In genomic region chr16:15833551-15833950, GRCh38 we compare ENCODE assay signal across 21 cellular contexts. TPM values are rescaled to one million over a fixed set of nuclear protein-coding genes. Genes with fewer than 3 reads are reported as not detected.
A peak's percentile ranks its signal among the peaks of the same experiment; 100 is the strongest.
DNase-seq lines count a peak whose midpoint lies in the region; ATAC-seq and TF ChIP-seq lines count a peak whose summit lies in the region.
"Had no signal": no experiment of that assay in that cellular context is flagged by ENCODE, and none has a peak within 500 bp of the region (broad histone marks: within the 10 kb centered on the region; RNA-seq: fewer than 3 reads in every experiment).

No MANE protein-coding gene starts in this region.

- H3K27me3 ChIP-seq in BLaER1, result no peaks in the 10 kb centered on the region
- H3K27me3 ChIP-seq in rectal smooth muscle tissue (ENCODE audit: control insufficient read depth, insufficient read depth, low read length), result no peaks in the 10 kb centered on the region
- H3K27me3 ChIP-seq in tibial artery, result no peaks in the 10 kb centered on the region
- H3K27me3 ChIP-seq in upper lobe of left lung, result no peaks in the 10 kb centered on the region

- peaks cover 41% of the 10 kb centered on the region for H3K4me1 ChIP-seq in BLaER1
- peaks cover 69% of the 10 kb centered on the region for H3K4me1 ChIP-seq in rectal smooth muscle tissue (ENCODE audit: control insufficient read depth, insufficient read depth, low read length)
- peaks cover 0 to 97% (median 60%) of the 10 kb centered on the region in 4 donors for H3K4me1 ChIP-seq in tibial artery
- H3K4me1 ChIP-seq in upper lobe of left lung, result peaks cover 0 to 3% (median 0%) of the 10 kb centered on the region in 4 donors

- TF ChIP-seq CTCF in coronary artery (IDR thresholded peaks at IDR 0.05) (no peak), tibial artery (IDR thresholded peaks at IDR 0.05) (no peak), upper lobe of left lung (IDR thresholded peaks at IDR 0.05) (no peak)

- intact Hi-C loops in tibial artery (cut with DNase I; ENCODE audit: low total_unique reads), result no loop called here

- H3K4me2 ChIP-seq in BLaER1, result peak overlapping the region; percentile 45

- H3K4me3 ChIP-seq in BLaER1, result no peak overlapping the region
- H3K4me3 ChIP-seq in coronary artery, result peak overlapping the region; percentile 48
- H3K4me3 ChIP-seq in rectal smooth muscle tissue (ENCODE audit: low read length), result peak overlapping the region; percentile 13
- H3K4me3 ChIP-seq in tibial artery, result peak overlapping the region in 1 of 2 donors; percentile 18
- no peak overlapping the region for H3K4me3 ChIP-seq in upper lobe of left lung

- no peaks in the 10 kb centered on the region for H4K20me1 ChIP-seq in BLaER1

- no peak overlapping the region for H3K27ac ChIP-seq in BLaER1
- peak overlapping the region; percentile 67 to 83 for H3K27ac ChIP-seq in coronary artery
- peak overlapping the region; percentile 96 for H3K27ac ChIP-seq in rectal smooth muscle tissue (ENCODE audit: low read depth, low read length)
- H3K27ac ChIP-seq in tibial artery, result peak overlapping the region; percentile 73 to 97
- H3K27ac ChIP-seq in upper lobe of left lung, result no peak overlapping the region

- H3K9me3 ChIP-seq in BLaER1 (no peaks in the 10 kb centered on the region), tibial artery (no peaks in the 10 kb centered on the region), upper lobe of left lung (no peaks in the 10 kb centered on the region)

- no peak for DNase-seq in coronary artery (ENCODE audit: low spot score)
- peak in 1 of 2 donors; percentile 68 for DNase-seq in tibial artery
- DNase-seq in upper lobe of left lung, result no peak
- DNase-seq in activated CD4-positive, alpha-beta T cell treated with anti-CD3 and anti-CD28 coated beads, Interleukin-2, amount 50 U/mL, for 48 hours, result no peak
- DNase-seq: AML-193, EL, GF-D8, GOT3, HCEC 1CT, KG1, NCI-H1105, NCI-H2029 treated with DMSO at 0.1 percent for 48 hours, NCI-H226, NCI-H510A treated with DMSO at 0.1 percent for 48 hours, NCI-H774, SIG-M5 had no signal

- TF ChIP-seq EP300 in upper lobe of left lung (IDR thresholded peaks at IDR 0.05), result no peak

- H3K9ac ChIP-seq in BLaER1 (no peak overlapping the region), rectal smooth muscle tissue (ENCODE audit: low read length) (no peak overlapping the region)

- no peak for TF ChIP-seq POLR2A in upper lobe of left lung (IDR thresholded peaks at IDR 0.05)

- ATAC-seq in HG02588 (IDR thresholded peaks at IDR 0.05; ENCODE audit: unreplicated experiment) (no peak), upper lobe of left lung (ENCODE audit: low FRiP score in 2 of 2) (no peak)
- ATAC-seq: Panc1 had no signal

- H3K36me3 ChIP-seq in BLaER1 (no peaks in the 10 kb centered on the region), rectal smooth muscle tissue (ENCODE audit: control insufficient read depth, insufficient read depth, low read length) (peaks cover 13% of the 10 kb centered on the region), tibial artery (peaks cover 37 to 55% (median 52%) of the 10 kb centered on the region in 3 donors), upper lobe of left lung (no peaks in the 10 kb centered on the region)

- 74 to 78% methylated on average over 9 of the region's 9 CpGs for WGBS in upper lobe of left lung, 2 donors

RNA-seq across cellular contexts. Expression of gene MYH11, which starts 23.3 kb away (rescaled TPM):
- 100 to 1,000 TPM in 2 of 6 donors, 10 to 100 TPM in 4; 33.6 to 224 (median 87.4) TPM for total RNA-seq in upper lobe of left lung
- total RNA-seq: A172 had no signal

RNA-seq across cellular contexts. Expression of gene CEP20, which starts 54.9 kb away (rescaled TPM):
- total RNA-seq in upper lobe of left lung, result 10 to 100 TPM in 5 of 6 donors, 1 to 10 TPM in 1; 7.7 to 45.2 (median 28.5) TPM

Comparison
In these comparisons a context has a peak if more than half of its experiments do, and no peak if none do; other contexts are left out.
1. H3K27ac ChIP-seq: peak in coronary artery (2 of 2), rectal smooth muscle tissue (single experiment) and tibial artery (2 of 2); none in BLaER1 (single experiment) and upper lobe of left lung (0 of 4).
2. H3K4me3 ChIP-seq: peak in coronary artery (single experiment) and rectal smooth muscle tissue (single experiment); none in BLaER1 (single experiment) and upper lobe of left lung (0 of 4).